ENCODE assay signal across 38 cellular contexts in genomic region chrX:152987801-152988200, GRCh38. TPM values are rescaled to one million over a fixed set of nuclear protein-coding genes. Genes with fewer than 3 reads are reported as not detected.
"Had no signal": no experiment of that assay in that cellular context is flagged by ENCODE, and none has a peak within 500 bp of the region (broad histone marks: within the 10 kb centered on the region; RNA-seq: fewer than 3 reads in every experiment).

No MANE protein-coding gene starts in this region.

- H3K9me3 ChIP-seq: ascending aorta had no signal

- H3K27me3 ChIP-seq: ascending aorta, cardiac muscle cell had no signal

- H3K4me1 Mint-ChIP-seq: activated naive CD4-positive, alpha-beta T cell treated with anti-CD3 and anti-CD28 coated beads, Interleukin-2, amount 50 U/mL, for 24 hours; activated naive CD8-positive, alpha-beta T cell treated with anti-CD3 and anti-CD28 coated beads, Interleukin-2, amount 50 U/mL, for 24 hours; brain; central memory CD8-positive, alpha-beta T cell had no signal

- H3K4me3 ChIP-seq: ascending aorta, cardiac muscle cell had no signal

- H3K27ac ChIP-seq: ascending aorta, cardiac muscle cell, VCaP had no signal

- H3K4me3 Mint-ChIP-seq: activated CD8-positive, alpha-beta T cell treated with anti-CD3 and anti-CD28 coated beads for 36 hours; activated naive CD4-positive, alpha-beta T cell treated with anti-CD3 and anti-CD28 coated beads, Interleukin-2, amount 50 U/mL, for 24 hours; activated naive CD8-positive, alpha-beta T cell; activated naive CD8-positive, alpha-beta T cell treated with anti-CD3 and anti-CD28 coated beads, Interleukin-2, amount 10 ng/mL, durations not matched to agents 7 days and 5 days; activated naive CD8-positive, alpha-beta T cell treated with anti-CD3 and anti-CD28 coated beads, Interleukin-2, amount 50 U/mL, for 24 hours; brain; central memory CD8-positive, alpha-beta T cell; T-helper 2 cell treated with Interferon-gamma antibody and Interleukin-4, amounts not matched to agents 5 μg/mL and 100 μg/mL, for 36 hours had no signal

- H3K27ac Mint-ChIP-seq: activated CD8-positive, alpha-beta T cell treated with anti-CD3 and anti-CD28 coated beads for 36 hours; activated naive CD8-positive, alpha-beta T cell; activated naive CD8-positive, alpha-beta T cell treated with anti-CD3 and anti-CD28 coated beads, Interleukin-2, amount 10 ng/mL, durations not matched to agents 7 days and 5 days; activated naive CD8-positive, alpha-beta T cell treated with anti-CD3 and anti-CD28 coated beads, Interleukin-2, amount 50 U/mL, for 24 hours; activated T-helper 2 cell treated with anti-CD3 and anti-CD28 coated beads, Interferon-gamma antibody, Interleukin-2, Interleukin-4, amounts not matched to agents 10 μg/mL and 5 μg/mL and 100 μg/mL, durations not matched to agents 14 hours and 24 hours and 36 hours; brain had no signal

- H3K36me3 ChIP-seq: ascending aorta, cardiac muscle cell had no signal

- H3K36me3 Mint-ChIP-seq: activated CD4-positive, alpha-beta memory T cell treated with anti-CD3 and anti-CD28 coated beads for 36 hours; activated naive CD4-positive, alpha-beta T cell treated with anti-CD3 and anti-CD28 coated beads, Interleukin-2, amount 10 ng/mL, durations not matched to agents 7 days and 5 days; activated naive CD4-positive, alpha-beta T cell treated with anti-CD3 and anti-CD28 coated beads, Interleukin-2, amount 50 U/mL, for 24 hours; activated naive CD8-positive, alpha-beta T cell; activated naive CD8-positive, alpha-beta T cell treated with anti-CD3 and anti-CD28 coated beads, Interleukin-2, amount 10 ng/mL, durations not matched to agents 7 days and 5 days; brain had no signal

- H3K4me1 ChIP-seq: ascending aorta had no signal

- ATAC-seq: activated CD8-positive, alpha-beta T cell treated with anti-CD3 and anti-CD28 coated beads for 36 hours; activated naive CD8-positive, alpha-beta T cell treated with anti-CD3 and anti-CD28 coated beads, Interleukin-2, amount 50 U/mL, for 24 hours had no signal

- FAIRE-seq: bronchial epithelial cell, TTC549 had no signal

- H3K9me3 Mint-ChIP-seq: activated B cell treated with CpG ODN at 0.5 μM for 24 hours; activated CD4-positive, alpha-beta memory T cell treated with anti-CD3 and anti-CD28 coated beads for 36 hours; activated CD4-positive, alpha-beta T cell treated with anti-CD3 and anti-CD28 coated beads, Interleukin-2, amount 10 ng/mL, durations not matched to agents 24 days and 14 days; activated CD8-positive, alpha-beta T cell treated with anti-CD3 and anti-CD28 coated beads for 36 hours; activated naive CD4-positive, alpha-beta T cell treated with anti-CD3 and anti-CD28 coated beads, Interleukin-2, amount 10 ng/mL, durations not matched to agents 7 days and 5 days; activated naive CD4-positive, alpha-beta T cell treated with anti-CD3 and anti-CD28 coated beads, Interleukin-2, amount 50 U/mL, for 24 hours; activated naive CD8-positive, alpha-beta T cell treated with anti-CD3 and anti-CD28 coated beads, Interleukin-2, amount 10 ng/mL, durations not matched to agents 7 days and 5 days; activated naive CD8-positive, alpha-beta T cell treated with anti-CD3 and anti-CD28 coated beads, Interleukin-2, amount 50 U/mL, for 24 hours; activated T-helper 2 cell treated with anti-CD3 and anti-CD28 coated beads, Interferon-gamma antibody, Interleukin-2, Interleukin-4, amounts not matched to agents 10 μg/mL and 5 μg/mL and 100 μg/mL, durations not matched to agents 14 hours and 24 hours and 36 hours; central memory CD8-positive, alpha-beta T cell; T-helper 1 cell treated with Interleukin-12 subunit alpha and Interleukin-12 subunit beta and Interleukin-4 antibody, amounts not matched to agents 30 μg/mL and 1 μg/mL, for 36 hours; T-helper 2 cell treated with Interferon-gamma antibody and Interleukin-4, amounts not matched to agents 5 μg/mL and 100 μg/mL, for 36 hours had no signal

- H3K27me3 Mint-ChIP-seq: activated B cell treated with CpG ODN at 0.5 μM for 24 hours; activated CD4-positive, alpha-beta memory T cell treated with anti-CD3 and anti-CD28 coated beads for 36 hours; activated CD4-positive, alpha-beta T cell treated with anti-CD3 and anti-CD28 coated beads, Interleukin-2, amount 10 ng/mL, durations not matched to agents 24 days and 14 days; activated CD8-positive, alpha-beta T cell treated with anti-CD3 and anti-CD28 coated beads for 36 hours; activated naive CD4-positive, alpha-beta T cell treated with anti-CD3 and anti-CD28 coated beads, Interleukin-2, amount 10 ng/mL, durations not matched to agents 7 days and 5 days; activated naive CD4-positive, alpha-beta T cell treated with anti-CD3 and anti-CD28 coated beads, Interleukin-2, amount 50 U/mL, for 24 hours; activated naive CD8-positive, alpha-beta T cell; activated naive CD8-positive, alpha-beta T cell treated with anti-CD3 and anti-CD28 coated beads, Interleukin-2, amount 10 ng/mL, durations not matched to agents 7 days and 5 days; activated naive CD8-positive, alpha-beta T cell treated with anti-CD3 and anti-CD28 coated beads, Interleukin-2, amount 50 U/mL, for 24 hours; central memory CD8-positive, alpha-beta T cell had no signal

- DNase-seq: activated B cell treated with CpG ODN at 0.5 μM for 24 hours; activated CD4-positive, alpha-beta memory T cell treated with anti-CD3 and anti-CD28 coated beads for 36 hours; activated CD4-positive, alpha-beta T cell treated with anti-CD3 and anti-CD28 coated beads for 4 hours; activated CD4-positive, alpha-beta T cell treated with anti-CD3 and anti-CD28 coated beads, Interleukin-2, amount 10 ng/mL, durations not matched to agents 24 days and 14 days; activated CD4-positive, alpha-beta T cell treated with anti-CD3 and anti-CD28 coated beads, Interleukin-2, amount 50 U/mL, for 1 hour; activated CD4-positive, alpha-beta T cell treated with anti-CD3 and anti-CD28 coated beads, Interleukin-2, amount 50 U/mL, for 4 hours; activated CD4-positive, CD25-positive, alpha-beta regulatory T cell treated with anti-CD3 and anti-CD28 coated beads, Interleukin-2, amount 50 U/mL, for 72 hours; activated CD8-positive, alpha-beta memory T cell treated with anti-CD3 and anti-CD28 coated beads, Interleukin-2, amount 50 U/mL, for 4 hours; activated CD8-positive, alpha-beta T cell treated with anti-CD3 and anti-CD28 coated beads for 36 hours; activated effector memory CD4-positive, alpha-beta T cell treated with Interleukin-2 at 50 U/mL for 16 hours; activated gamma-delta T cell; activated naive CD4-positive, alpha-beta T cell treated with anti-CD3 and anti-CD28 coated beads, Interleukin-2, amount 10 ng/mL, durations not matched to agents 7 days and 5 days; activated naive CD4-positive, alpha-beta T cell treated with Interleukin-2 at 50 U/mL for 16 hours; activated naive CD8-positive, alpha-beta T cell treated with anti-CD3 and anti-CD28 coated beads, Interleukin-2, amount 10 ng/mL, durations not matched to agents 7 days and 5 days; activated naive CD8-positive, alpha-beta T cell treated with anti-CD3 and anti-CD28 coated beads, Interleukin-2, amount 50 U/mL, for 24 hours; activated T-cell treated with anti-CD3 and anti-CD28 coated beads for 4 hours; activated T-cell treated with anti-CD3 and anti-CD28 coated beads, Interleukin-2, amount 50 U/mL, for 1 hour; activated T-cell treated with anti-CD3 and anti-CD28 coated beads, Interleukin-2, amount 50 U/mL, for 48 hours; amygdala; anterior cingulate cortex; caudate nucleus; cerebellar nuclear complex; T-helper 1 cell; T-helper 2 cell; T-helper 9 cell had no signal

RNA-seq across cellular contexts. Expression of gene PNMA5, which starts 6.1 kb away (rescaled TPM):
- total RNA-seq: activated B cell treated with CpG ODN at 0.5 μM for 24 hours; activated CD4-positive, alpha-beta T cell treated with anti-CD3 and anti-CD28 coated beads, Interleukin-2, amount 10 ng/mL, durations not matched to agents 24 days and 14 days; activated CD8-positive, alpha-beta memory T cell treated with anti-CD3 and anti-CD28 coated beads for 36 hours; activated CD8-positive, alpha-beta T cell treated with anti-CD3 and anti-CD28 coated beads for 36 hours; activated T-helper 2 cell treated with anti-CD3 and anti-CD28 coated beads, Interferon-gamma antibody, Interleukin-2, Interleukin-4, amounts not matched to agents 10 μg/mL and 5 μg/mL and 100 μg/mL, durations not matched to agents 14 hours and 24 hours and 36 hours; ascending aorta; bronchial epithelial cell; cardiac muscle cell had no signal
